Comparison of ENCODE assay signal across 17 cellular contexts in the genomic region with DNA sequence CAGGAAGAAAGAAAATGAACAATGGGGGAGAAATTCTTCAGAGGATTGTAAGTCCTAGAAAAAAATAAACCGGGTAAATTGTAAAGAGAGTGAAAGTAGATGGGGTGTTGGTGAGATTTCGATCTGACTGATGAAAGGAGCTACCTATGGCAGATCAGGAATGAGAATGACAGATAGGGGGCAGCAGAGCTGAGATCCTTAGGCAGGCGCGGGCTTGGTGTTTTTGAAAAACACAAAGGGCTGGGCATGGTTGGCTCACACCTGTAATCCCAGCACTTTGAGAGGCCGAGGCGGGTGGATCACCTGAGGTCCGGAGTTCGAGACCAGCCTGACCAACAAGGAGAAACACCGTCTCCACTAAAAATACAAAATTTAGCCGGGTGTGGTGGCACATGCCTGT.
DNase-seq lines count a peak whose midpoint lies in the region; ATAC-seq, FAIRE-seq and TF ChIP-seq lines count a peak whose summit lies in the region.
"Had no signal": no experiment of that assay in that cellular context is flagged by ENCODE, and none has a peak within 500 bp of the region (broad histone marks: within the 10 kb centered on the region; RNA-seq: fewer than 3 reads in every experiment).

No MANE protein-coding gene starts in this region.

- no peak overlapping the region for H3K4me2 ChIP-seq in Loucy (ENCODE audit: low read depth, low read length, poor library complexity, severe bottlenecking)

- CTCF ChIA-PET in activated CD4-positive, alpha-beta T cell treated with anti-CD3 and anti-CD28 coated beads for 36 hours (lab: Charles Lee): no interaction called here

- no peak overlapping the region for H3K27ac Mint-ChIP-seq in activated CD4-positive, alpha-beta T cell treated with anti-CD3 and anti-CD28 coated beads for 36 hours
- no peak overlapping the region for H3K27ac Mint-ChIP-seq in activated CD4-positive, alpha-beta T cell treated with anti-CD3 and anti-CD28 coated beads, Interleukin-2, amount 10 ng/mL, durations not matched to agents 24 days and 14 days
- H3K27ac Mint-ChIP-seq: activated T-cell treated with anti-CD3 and anti-CD28 coated beads, Interleukin-2, amount 50 U/mL, for 24 hours had no signal

- H3K9me3 Mint-ChIP-seq in activated CD4-positive, alpha-beta T cell treated with anti-CD3 and anti-CD28 coated beads for 36 hours (ENCODE audit: low read depth): no peaks in the 10 kb centered on the region
- no peaks in the 10 kb centered on the region for H3K9me3 Mint-ChIP-seq in activated CD4-positive, alpha-beta T cell treated with anti-CD3 and anti-CD28 coated beads, Interleukin-2, amount 10 ng/mL, durations not matched to agents 24 days and 14 days
- H3K9me3 Mint-ChIP-seq: activated T-cell treated with anti-CD3 and anti-CD28 coated beads, Interleukin-2, amount 50 U/mL, for 24 hours had no signal

- no peak overlapping the region for H3K4me3 Mint-ChIP-seq in activated CD4-positive, alpha-beta T cell treated with anti-CD3 and anti-CD28 coated beads for 36 hours
- no peak overlapping the region for H3K4me3 Mint-ChIP-seq in activated CD4-positive, alpha-beta T cell treated with anti-CD3 and anti-CD28 coated beads, Interleukin-2, amount 10 ng/mL, durations not matched to agents 24 days and 14 days
- H3K4me3 Mint-ChIP-seq: activated T-cell treated with anti-CD3 and anti-CD28 coated beads, Interleukin-2, amount 50 U/mL, for 24 hours had no signal

- no peaks in the 10 kb centered on the region for H3K4me1 Mint-ChIP-seq in activated CD4-positive, alpha-beta T cell treated with anti-CD3 and anti-CD28 coated beads for 36 hours
- no peaks in the 10 kb centered on the region for H3K4me1 Mint-ChIP-seq in activated CD4-positive, alpha-beta T cell treated with anti-CD3 and anti-CD28 coated beads, Interleukin-2, amount 10 ng/mL, durations not matched to agents 24 days and 14 days

- H3K9me3 ChIP-seq in Loucy (ENCODE audit: insufficient read depth, low read depth, low read length) (no peaks in the 10 kb centered on the region), small intestine (ENCODE audit: control insufficient read depth, low read depth) (no peaks in the 10 kb centered on the region), upper lobe of right lung (no peaks in the 10 kb centered on the region)
- H3K9me3 ChIP-seq: neutrophil had no signal

- POLR2A ChIA-PET in activated CD4-positive, alpha-beta T cell treated with anti-CD3 and anti-CD28 coated beads for 36 hours (lab: Charles Lee): no interaction called here

- 84 to 93% (median 86%) methylated on average over 10 of the region's 10 CpGs for WGBS in small intestine, 3 donors

- no peaks in the 10 kb centered on the region for H3K9me2 ChIP-seq in Loucy (replicated peaks; ENCODE audit: low read depth, low read length)

- no peak overlapping the region for H3K4me3 ChIP-seq in Loucy (ENCODE audit: low read length, poor library complexity, severe bottlenecking)
- no peak overlapping the region for H3K4me3 ChIP-seq in bronchial epithelial cell (ENCODE audit: low read depth, low read length)
- H3K4me3 ChIP-seq in small intestine (ENCODE audit: low read depth in 1 of 2, low read length in 2 of 2): no peak overlapping the region
- no peak overlapping the region for H3K4me3 ChIP-seq in upper lobe of right lung

- H3K79me2 ChIP-seq in Loucy (ENCODE audit: insufficient read depth, low read length): no peaks in the 10 kb centered on the region

- peaks cover 2% of the 10 kb centered on the region for H3K27me3 Mint-ChIP-seq in activated CD4-positive, alpha-beta T cell treated with anti-CD3 and anti-CD28 coated beads for 36 hours
- no peaks in the 10 kb centered on the region for H3K27me3 Mint-ChIP-seq in activated CD4-positive, alpha-beta T cell treated with anti-CD3 and anti-CD28 coated beads, Interleukin-2, amount 10 ng/mL, durations not matched to agents 24 days and 14 days
- H3K27me3 Mint-ChIP-seq: activated T-cell treated with anti-CD3 and anti-CD28 coated beads, Interleukin-2, amount 50 U/mL, for 24 hours had no signal

- peak; percentile 58 for TF ChIP-seq CTCF in Loucy (conservative IDR thresholded peaks at IDR 0.05; ENCODE audit: low read length)
- TF ChIP-seq CTCF in bronchial epithelial cell (IDR thresholded peaks at IDR 0.05; ENCODE audit: insufficient read depth, low read length, severe bottlenecking): peak; percentile 7
- TF ChIP-seq CTCF in upper lobe of right lung (IDR thresholded peaks at IDR 0.05): no peak

- no peaks in the 10 kb centered on the region for H3F3A ChIP-seq in Loucy (ENCODE audit: low read depth)

- no peaks in the 10 kb centered on the region for H4K20me1 ChIP-seq in Loucy (ENCODE audit: insufficient read depth, low read length, poor library complexity, severe bottlenecking)

- no peak overlapping the region for H2AFZ ChIP-seq in Loucy (ENCODE audit: low read length)

- H3K27me3 ChIP-seq in Loucy (ENCODE audit: insufficient read depth, low read length, poor library complexity, severe bottlenecking): no peaks in the 10 kb centered on the region
- H3K27me3 ChIP-seq in bronchial epithelial cell (ENCODE audit: control insufficient read depth, insufficient read depth, low read length): no peaks in the 10 kb centered on the region
- no peaks in the 10 kb centered on the region for H3K27me3 ChIP-seq in small intestine (ENCODE audit: control insufficient read depth in 2 of 2, insufficient read depth in 2 of 2, low read length in 2 of 2)
- no peaks in the 10 kb centered on the region for H3K27me3 ChIP-seq in upper lobe of right lung
- H3K27me3 ChIP-seq: neutrophil had no signal

- H3K4me1 ChIP-seq in Loucy (ENCODE audit: insufficient read depth, low read length, poor library complexity, severe bottlenecking): no peaks in the 10 kb centered on the region
- no peaks in the 10 kb centered on the region for H3K4me1 ChIP-seq in small intestine (ENCODE audit: control insufficient read depth in 2 of 2, insufficient read depth in 1 of 2, low read depth in 1 of 2, low read length in 1 of 2)
- H3K4me1 ChIP-seq in upper lobe of right lung: no peaks in the 10 kb centered on the region

- H3K9ac ChIP-seq in Loucy (ENCODE audit: low read depth, low read length, poor library complexity, severe bottlenecking): no peak overlapping the region

- intact Hi-C loops in activated CD4-positive, alpha-beta T cell treated with anti-CD3 and anti-CD28 coated beads for 36 hours (cut with DNase I, micrococcal nuclease): no loop called here
- intact Hi-C loops in activated CD4-positive, alpha-beta T cell treated with anti-CD3 and anti-CD28 coated beads, Interleukin-2, amount 10 ng/mL, durations not matched to agents 24 days and 14 days (cut with micrococcal nuclease): no loop called here
- intact Hi-C loops in upper lobe of right lung (cut with DNase I): no loop called here

- H3K27ac ChIP-seq in small intestine (ENCODE audit: low read depth in 1 of 2, low read length in 1 of 2) (no peak overlapping the region), upper lobe of right lung (no peak overlapping the region)
- H3K27ac ChIP-seq: neutrophil had no signal

- FAIRE-seq in bronchial epithelial cell (lab: Jason Lieb, UNC): no peak
- no peak for FAIRE-seq in small intestine (lab: Jason Lieb, UNC)

- DNase-seq in activated CD4-positive, alpha-beta T cell treated with anti-CD3 and anti-CD28 coated beads for 36 hours: peak; percentile 9
- DNase-seq in activated CD4-positive, alpha-beta T cell treated with anti-CD3 and anti-CD28 coated beads, Interleukin-2, amount 10 ng/mL, durations not matched to agents 24 days and 14 days: no peak
- DNase-seq in bronchial epithelial cell (ENCODE audit: low read depth) (no peak), small intestine (peak; percentile 2), upper lobe of right lung (no peak), H4 (ENCODE audit: low spot score) (no peak)
- DNase-seq: ACHN; activated CD4-positive, alpha-beta T cell treated with anti-CD3 and anti-CD28 coated beads for 4 hours; activated T-cell treated with anti-CD3 and anti-CD28 coated beads, Interleukin-2, amount 50 U/mL, for 24 hours; islet precursor cell; NCI-H1436 treated with DMSO at 0.1 percent for 48 hours; NCI-H524; right cardiac atrium; stimulated activated CD4-positive, alpha-beta T cell treated with anti-CD3 and anti-CD28 coated beads, Interleukin-1b, Interleukin-23, amount 100 ng/mL, for 48 hours had no signal

- no peak for ATAC-seq in activated CD4-positive, alpha-beta T cell treated with anti-CD3 and anti-CD28 coated beads for 36 hours
- ATAC-seq in upper lobe of right lung (no peak), HG03135 (IDR thresholded peaks at IDR 0.05; ENCODE audit: unreplicated experiment) (no peak)
- ATAC-seq: right cardiac atrium had no signal

- H3K36me3 ChIP-seq in Loucy (ENCODE audit: insufficient read depth, low read length): no peaks in the 10 kb centered on the region
- no peaks in the 10 kb centered on the region for H3K36me3 ChIP-seq in bronchial epithelial cell (ENCODE audit: control insufficient read depth, insufficient read depth, low read length)
- no peaks in the 10 kb centered on the region for H3K36me3 ChIP-seq in small intestine (ENCODE audit: control insufficient read depth in 2 of 2, insufficient read depth in 2 of 2, low read length in 2 of 2)
- H3K36me3 ChIP-seq in upper lobe of right lung: no peaks in the 10 kb centered on the region
- H3K36me3 ChIP-seq: neutrophil had no signal

- no peaks in the 10 kb centered on the region for H3K36me3 Mint-ChIP-seq in activated CD4-positive, alpha-beta T cell treated with anti-CD3 and anti-CD28 coated beads for 36 hours (ENCODE audit: low read depth)
- H3K36me3 Mint-ChIP-seq in activated CD4-positive, alpha-beta T cell treated with anti-CD3 and anti-CD28 coated beads, Interleukin-2, amount 10 ng/mL, durations not matched to agents 24 days and 14 days (ENCODE audit: low read depth): no peaks in the 10 kb centered on the region

Comparison
In these comparisons a context has a peak if more than half of its experiments do, and no peak if none do; other contexts are left out.
1. DNase-seq: peak in activated CD4-positive, alpha-beta T cell treated with anti-CD3 and anti-CD28 coated beads for 36 hours (single experiment) and small intestine (single experiment); none in activated CD4-positive, alpha-beta T cell treated with anti-CD3 and anti-CD28 coated beads, Interleukin-2, amount 10 ng/mL, durations not matched to agents 24 days and 14 days (single experiment), bronchial epithelial cell (single experiment), upper lobe of right lung (single experiment) and H4 (single experiment).